Comparison of ENCODE assay signal across 1 cellular context in genomic region chr6:142943746-142944125, GRCh38.
TF ChIP-seq lines count a peak whose summit lies in the region.

No MANE protein-coding gene starts in this region.

TF ChIP-seq in endothelial cell of umbilical vein, 7 proteins besides CTCF, POLR2A, EP300 and RAD21:
- TF ChIP-seq FOS (IDR thresholded peaks at IDR 0.05; ENCODE audit: borderline replicate concordance, insufficient read depth, low read length) (no peak), MAX (IDR thresholded peaks at IDR 0.05; ENCODE audit: insufficient read depth, insufficient read length) (no peak), EZH2 (IDR thresholded peaks at IDR 0.05; ENCODE audit: borderline replicate concordance, low read depth, low read length, severe bottlenecking) (no peak), POLR2AphosphoS5 (IDR thresholded peaks at IDR 0.05; ENCODE audit: insufficient read depth, low read depth, low read length) (no peak), GATA2 (IDR thresholded peaks at IDR 0.05; ENCODE audit: insufficient read depth, insufficient read length, low read depth, low read length) (no peak)
